8 cellular contexts compared by ENCODE assay signal in the genomic region with DNA sequence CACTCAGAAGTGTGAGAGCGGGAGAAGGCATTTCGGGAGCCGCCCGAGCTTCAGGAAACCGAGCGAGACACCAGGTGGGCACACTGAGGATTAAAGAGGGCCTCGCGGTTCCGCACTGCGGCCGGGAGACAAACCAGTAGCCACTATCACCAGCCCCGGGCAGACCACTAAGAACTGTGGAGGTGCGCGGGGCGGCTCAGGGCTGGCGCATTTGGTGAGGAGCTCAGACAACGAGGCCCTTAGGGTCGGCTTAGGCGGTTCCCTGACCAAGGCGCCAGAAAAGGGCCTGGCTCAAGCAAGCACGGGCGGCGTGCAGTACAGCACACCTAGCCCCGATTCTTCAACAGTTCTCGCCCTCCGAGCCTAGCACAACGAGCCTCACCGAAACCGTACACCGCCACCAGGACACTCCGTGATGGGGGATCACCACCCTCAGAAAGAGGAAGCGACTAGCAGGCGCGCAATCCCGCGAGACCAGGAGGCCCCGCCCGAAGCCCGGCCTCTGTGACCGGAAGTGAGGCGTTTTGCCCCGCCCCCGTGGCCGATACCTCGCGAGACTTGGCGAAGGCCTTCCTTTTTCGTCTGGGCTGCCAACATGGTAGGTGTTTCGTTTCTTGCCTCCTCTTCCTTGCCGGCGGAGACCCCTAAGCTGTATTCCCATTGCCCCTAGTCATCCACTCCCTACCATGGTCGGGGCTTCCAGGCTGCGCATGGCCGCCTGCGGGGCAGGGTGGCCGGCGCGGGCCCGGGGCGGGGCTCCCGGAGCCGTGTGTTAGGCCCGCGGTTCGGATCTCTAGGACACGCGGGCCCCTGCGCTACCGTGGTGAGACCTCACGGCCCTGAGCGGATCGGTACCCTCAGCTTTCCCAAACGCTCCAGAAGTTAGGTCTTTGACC. TPM values are rescaled to one million over a fixed set of nuclear protein-coding genes. Genes with fewer than 3 reads are reported as not detected.
DNase-seq lines count a peak whose midpoint lies in the region; ATAC-seq, FAIRE-seq and TF ChIP-seq lines count a peak whose summit lies in the region.

RPL27A (plus strand) TSS at position 574 of the 896 bp plus-strand sequence; CDS start at position 596, 22 bp downstream.
TRIM66 (minus strand) TSS at position 447 of the 896 bp plus-strand sequence. CDS start 10,391 bp downstream, outside the sequence.

- peaks cover 5% of the 10 kb centered on the region for H3K9me3 Mint-ChIP-seq in activated naive CD8-positive, alpha-beta T cell treated with anti-CD3 and anti-CD28 coated beads, Interleukin-2, amount 50 U/mL, for 24 hours

- in situ Hi-C loops in transverse colon (cut with MboI; ENCODE audit: low pct_ligation_motif_present in 1 of 4, low pct_unique_long_range_greater_than_20kb in 1 of 4, low sequenced_read_pairs in 3 of 4), result loop anchor here in 3 of 4 donors (10.0 to 25.0 kb wide), 2 partner anchors 132 to 280 kb away; partner anchors contain the start of gene TMEM9B (in 3 of the 3)

- peaks cover 51% of the 10 kb centered on the region for H3K4me1 Mint-ChIP-seq in activated naive CD8-positive, alpha-beta T cell treated with anti-CD3 and anti-CD28 coated beads, Interleukin-2, amount 50 U/mL, for 24 hours

- peaks cover 14 to 42% (median 20%) of the 10 kb centered on the region in 4 donors for H3K4me1 ChIP-seq in transverse colon

- intact Hi-C loops in cardiac septum (cut with DNase I) (loop anchor here (2.0 kb wide), 1 partner anchor 130 kb away; no protein-coding TSS in a partner anchor), transverse colon (cut with DNase I; ENCODE audit: low total_unique reads) (loop anchor here (5.0 kb wide), 1 partner anchor 280 kb away; the partner anchor contains the start of gene TMEM9B)

- peak; percentile 70 for DNase-seq in GM12892 (ENCODE audit: insufficient read length)
- DNase-seq in NCI-H1436 (lab: John Stamatoyannopoulos, UW), result peak; percentile 96
- peak; percentile 95 for DNase-seq in SW480 (ENCODE audit: low spot score)
- peak; percentile 99 for DNase-seq in activated naive CD8-positive, alpha-beta T cell treated with anti-CD3 and anti-CD28 coated beads, Interleukin-2, amount 50 U/mL, for 24 hours
- peak; percentile 99 for DNase-seq in cardiac septum (ENCODE audit: low spot score)
- peak; percentile 94 for DNase-seq in pons (ENCODE audit: low spot score)
- peak; percentile 99 for DNase-seq in transverse colon

- peak within 1 kb of the TSS; percentile 99 for H3K4me3 Mint-ChIP-seq in activated naive CD8-positive, alpha-beta T cell treated with anti-CD3 and anti-CD28 coated beads, Interleukin-2, amount 50 U/mL, for 24 hours

- 1% methylated on average over 60 of the region's 73 CpGs; no CpG with 5 or more reads in 1 of the 2 donors for WGBS in transverse colon (ENCODE audit: low coverage in 1 of 2), 2 donors

- H3K27ac ChIP-seq in transverse colon, result peak within 1 kb of the TSS; percentile 94 to 98 (median 96)

- ATAC-seq in HG02840 (IDR thresholded peaks at IDR 0.05; ENCODE audit: low FRiP score, unreplicated experiment), result peak; percentile 95
- ATAC-seq in activated naive CD8-positive, alpha-beta T cell treated with anti-CD3 and anti-CD28 coated beads, Interleukin-2, amount 50 U/mL, for 24 hours, result peak; percentile 92

- H3K9me3 ChIP-seq in transverse colon, result no peaks in the 10 kb centered on the region

- H3K27me3 Mint-ChIP-seq in activated naive CD8-positive, alpha-beta T cell treated with anti-CD3 and anti-CD28 coated beads, Interleukin-2, amount 50 U/mL, for 24 hours, result no peaks in the 10 kb centered on the region

- peak; percentile 98 for FAIRE-seq in GM12892 (lab: Jason Lieb, UNC)

- peak; percentile 99 for TF ChIP-seq POLR2A in GM12892 (IDR thresholded peaks at IDR 0.05; ENCODE audit: low read depth, low read length)
- peak; percentile 99 for TF ChIP-seq POLR2A in transverse colon (IDR thresholded peaks at IDR 0.05)

- H3K4me3 ChIP-seq in transverse colon, result peak within 1 kb of the TSS; percentile 76 to 96 (median 89)

- peak in 2 of 5 experiments; percentile 52 to 55 for TF ChIP-seq CTCF in transverse colon (IDR thresholded peaks at IDR 0.05)

- no peak for TF ChIP-seq EP300 in transverse colon (IDR thresholded peaks at IDR 0.05; ENCODE audit: low read depth)

- H3K36me3 Mint-ChIP-seq in activated naive CD8-positive, alpha-beta T cell treated with anti-CD3 and anti-CD28 coated beads, Interleukin-2, amount 50 U/mL, for 24 hours (ENCODE audit: low read depth), result peaks cover 68% of the 10 kb centered on the region

- peak within 1 kb of the TSS; percentile 99 for H3K27ac Mint-ChIP-seq in activated naive CD8-positive, alpha-beta T cell treated with anti-CD3 and anti-CD28 coated beads, Interleukin-2, amount 50 U/mL, for 24 hours

- H3K27me3 ChIP-seq in transverse colon, result no peaks in the 10 kb centered on the region

- peaks cover 0 to 29% (median 8%) of the 10 kb centered on the region in 4 donors for H3K36me3 ChIP-seq in transverse colon

RNA-seq across cellular contexts. Expression of gene RPL27A, which starts in this region (rescaled TPM):
- polyA plus RNA-seq in GM12892 (2012; ENCODE audit: missing spikeins), result 4,980 TPM
- 462 TPM for total RNA-seq in cardiac septum
- 100 to 1,000 TPM; 462 to 843 (median 770) TPM for total RNA-seq in transverse colon

RNA-seq across cellular contexts. Expression of gene TRIM66, which starts in this region (rescaled TPM):
- polyA plus RNA-seq in GM12892 (2012; ENCODE audit: missing spikeins), result 9.0 TPM
- total RNA-seq in cardiac septum, result 3.0 TPM
- 10 to 100 TPM; 11.7 to 19.7 (median 14.3) TPM for total RNA-seq in transverse colon

Comparison
In these comparisons a context has a peak if more than half of its experiments do, and no peak if none do; other contexts are left out.
1. Peak in every context shown above with its lines: DNase-seq, ATAC-seq, H3K4me3 ChIP-seq and H3K27ac ChIP-seq.